15 cellular contexts compared by ENCODE assay signal in genomic region chr21:39185157-39185556, GRCh38. TPM values are rescaled to one million over a fixed set of nuclear protein-coding genes. Genes with fewer than 3 reads are reported as not detected.
DNase-seq lines count a peak whose midpoint lies in the region; ATAC-seq, FAIRE-seq and TF ChIP-seq lines count a peak whose summit lies in the region.
"Had no signal": no experiment of that assay in that cellular context is flagged by ENCODE, and none has a peak within 500 bp of the region (broad histone marks: within the 10 kb centered on the region; RNA-seq: fewer than 3 reads in every experiment).

No MANE protein-coding gene starts in this region.

- no peak for TF ChIP-seq POLR2A in GM12878 (IDR thresholded peaks at IDR 0.05; ENCODE audit: low read depth, low read length)

- BruUV-seq in GM12878 (replicated peaks; lab: Mats Ljungman, UMichigan): no TSS peak

- TF ChIP-seq RAD21 in GM12878 (IDR thresholded peaks at IDR 0.05; ENCODE audit: insufficient read depth, low read depth, low read length): no peak

- H3K27me3 ChIP-seq in Karpas-422 (ENCODE audit: low read length) (no peaks in the 10 kb centered on the region), GM12878 (replicated peaks in 1 of 2; ENCODE audit: control insufficient read depth in 2 of 2, insufficient read depth in 2 of 2, low read length in 1 of 2) (no peaks in the 10 kb centered on the region)
- H3K27me3 ChIP-seq: uterus had no signal

- H3K9ac ChIP-seq in Karpas-422 (ENCODE audit: low read length) (peak overlapping the region; percentile 92), GM12878 (ENCODE audit: control insufficient read depth, insufficient read depth, low read length) (peak overlapping the region; percentile 94; the same call in 1 of the 2 replicates)

- no peak for ATAC-seq in activated T-cell treated with anti-CD3 and anti-CD28 coated beads, Interleukin-2, amount 50 U/mL, for 72 hours (replicated peaks in 1 of 2)
- ATAC-seq in GM12878 (no peak), HG03457 (IDR thresholded peaks at IDR 0.05; ENCODE audit: unreplicated experiment) (no peak)
- ATAC-seq: effector memory CD8-positive, alpha-beta T cell had no signal

- H3K36me3 Mint-ChIP-seq in activated T-cell treated with anti-CD3 and anti-CD28 coated beads, Interleukin-2, amount 50 U/mL, for 72 hours (ENCODE audit: insufficient read depth in 2 of 2): peaks cover 7 to 9% of the 10 kb centered on the region in 2 donors
- peaks cover 2% of the 10 kb centered on the region for H3K36me3 Mint-ChIP-seq in neural crest cell (ENCODE audit: low read depth)

- CTCF ChIA-PET in GM12878 (lab: Yijun Ruan, JAX): interaction anchor here (0.7 kb wide), 1 partner anchor 203 kb away, joined by 3 read pairs; no protein-coding TSS in a partner anchor

- H2AFZ ChIP-seq in Karpas-422 (ENCODE audit: low read length) (no peak overlapping the region), GM12878 (ENCODE audit: control insufficient read depth, low read depth, low read length) (no peak overlapping the region)

- peak overlapping the region; percentile 11 to 99 for H3K4me3 Mint-ChIP-seq in activated T-cell treated with anti-CD3 and anti-CD28 coated beads, Interleukin-2, amount 50 U/mL, for 72 hours
- H3K4me3 Mint-ChIP-seq in neural crest cell: peak overlapping the region; percentile 97

- H3K27ac ChIP-seq in Karpas-422 (ENCODE audit: low read length) (peak overlapping the region; percentile 87), GM12878 (ENCODE audit: control insufficient read depth, insufficient read depth) (peak overlapping the region; percentile 4; the same call in 1 of the 2 replicates)

- peaks cover 11% of the 10 kb centered on the region; the same call in 1 of the 2 replicates for H3K36me3 ChIP-seq in Karpas-422 (ENCODE audit: insufficient read depth, low read length)
- no peaks in the 10 kb centered on the region for H3K36me3 ChIP-seq in GM12878 (ENCODE audit: control insufficient read depth in 2 of 2, insufficient read depth in 2 of 2, low read length in 1 of 2)
- H3K36me3 ChIP-seq: uterus had no signal

- H3K27ac Mint-ChIP-seq in activated T-cell treated with anti-CD3 and anti-CD28 coated beads, Interleukin-2, amount 50 U/mL, for 72 hours: peak overlapping the region; percentile 96
- no peak overlapping the region for H3K27ac Mint-ChIP-seq in neural crest cell (ENCODE audit: unreplicated experiment)

- no peak for DNase-seq in activated T-cell treated with anti-CD3 and anti-CD28 coated beads, Interleukin-2, amount 50 U/mL, for 72 hours
- no peak for DNase-seq in activated T-cell treated with anti-CD3 and anti-CD28 coated beads for 4 hours
- DNase-seq in Karpas-422: no peak
- DNase-seq in GM12878 (ENCODE audit: low read depth, low spot score): no peak
- DNase-seq in neural crest cell (ENCODE audit: low read depth, low spot score): no peak
- no peak for DNase-seq in NCI-H1694 treated with DMSO at 0.1 percent for 48 hours (lab: John Stamatoyannopoulos, UW)
- DNase-seq in NCI-H1417 (lab: John Stamatoyannopoulos, UW): no peak
- DNase-seq: activated CD8-positive, alpha-beta memory T cell treated with anti-CD3 and anti-CD28 coated beads, Interleukin-2, amount 50 U/mL, for 4 hours; activated naive CD8-positive, alpha-beta T cell treated with anti-CD3 and anti-CD28 coated beads, Interleukin-2, amount 10 ng/mL, durations not matched to agents 7 days and 5 days; central memory CD4-positive, alpha-beta T cell; effector memory CD8-positive, alpha-beta T cell; NCI-H146; stimulated activated CD4-positive, alpha-beta T cell treated with anti-CD3 and anti-CD28 coated beads, Interleukin-15, amount 100 ng/mL, for 24 hours; uterus had no signal

- TF ChIP-seq CTCF in GM12878 (IDR thresholded peaks at IDR 0.05 in 2 of 3, conservative IDR thresholded peaks at IDR 0.05 in 1 of 3; ENCODE audit: control insufficient read depth in 2 of 3, extremely low read depth in 1 of 3, insufficient read depth in 1 of 3, low read depth in 3 of 3, low read length in 3 of 3) (no peak), neural crest cell (conservative IDR thresholded peaks at IDR 0.05) (no peak)

- in situ Hi-C loops in GM12878 (cut with MboI): no loop called here

- H3K4me3 ChIP-seq in Karpas-422 (ENCODE audit: low read length) (peak overlapping the region; percentile 92), GM12878 (peak overlapping the region; percentile 95; the same call in 1 of the 2 replicates)

- H3K4me2 ChIP-seq in Karpas-422 (ENCODE audit: low read depth, low read length, poor library complexity, severe bottlenecking) (peak overlapping the region; percentile 81), GM12878 (ENCODE audit: control insufficient read depth, insufficient read depth) (peak overlapping the region; percentile 41)

- POLR2A ChIA-PET in GM12878 (lab: Charles Lee): interaction anchor here (0.6 kb wide), 2 partner anchors 59 to 64 kb away, joined by 3 to 5 read pairs; no protein-coding TSS in a partner anchor

- peaks cover 76% of the 10 kb centered on the region for H3K4me1 ChIP-seq in Karpas-422 (ENCODE audit: low read length)
- H3K4me1 ChIP-seq in GM12878 (ENCODE audit: control insufficient read depth, insufficient read depth, low read length): peaks cover 38% of the 10 kb centered on the region
- H3K4me1 ChIP-seq: uterus had no signal

- no peaks in the 10 kb centered on the region for H3K27me3 Mint-ChIP-seq in activated T-cell treated with anti-CD3 and anti-CD28 coated beads, Interleukin-2, amount 50 U/mL, for 72 hours (ENCODE audit: low read depth)
- H3K27me3 Mint-ChIP-seq in neural crest cell (ENCODE audit: low read depth): peaks cover 5% of the 10 kb centered on the region
- H3K27me3 Mint-ChIP-seq: activated naive CD8-positive, alpha-beta T cell treated with anti-CD3 and anti-CD28 coated beads, Interleukin-2, amount 10 ng/mL, durations not matched to agents 7 days and 5 days; effector memory CD8-positive, alpha-beta T cell had no signal

- peaks cover 56% of the 10 kb centered on the region for H3K79me2 ChIP-seq in Karpas-422 (ENCODE audit: low read length)
- peaks cover 33% of the 10 kb centered on the region for H3K79me2 ChIP-seq in GM12878 (ENCODE audit: control insufficient read depth, insufficient read depth, low read length)

- TF ChIP-seq EP300 in GM12878 (IDR thresholded peaks at IDR 0.05; ENCODE audit: borderline replicate concordance in 1 of 2, control insufficient read depth in 1 of 2, low read depth in 2 of 2, low read length in 2 of 2): no peak

- H3K9me3 ChIP-seq in Karpas-422 (ENCODE audit: low read length) (no peaks in the 10 kb centered on the region), GM12878 (replicated peaks; ENCODE audit: control insufficient read depth, insufficient read depth, low read length) (no peaks in the 10 kb centered on the region)
- H3K9me3 ChIP-seq: uterus had no signal

- no peak for FAIRE-seq in GM12878 (lab: Jason Lieb, UNC)

- no peaks in the 10 kb centered on the region for H4K20me1 ChIP-seq in Karpas-422 (ENCODE audit: insufficient read depth, low read depth, low read length)
- H4K20me1 ChIP-seq in GM12878 (ENCODE audit: control insufficient read depth, insufficient read depth): no peaks in the 10 kb centered on the region

- intact Hi-C loops in GM12878 (cut with micrococcal nuclease; ENCODE audit: unreplicated experiment): loop anchor here (10.0 kb wide), 1 partner anchor 260 kb away; the partner anchor contains the start of gene LCA5L

- no peaks in the 10 kb centered on the region for H3K9me2 ChIP-seq in Karpas-422 (replicated peaks; ENCODE audit: insufficient read depth, low read length)

- SMC1A ChIA-PET in GM12878 (lab: Charles Lee; ENCODE audit: uncharacterized antibody, unreplicated experiment): interaction anchor here (0.7 to 1.1 kb wide), 3 partner anchors 33 to 202 kb away, joined by 3 read pairs; no protein-coding TSS in a partner anchor

- 40% methylated on average over 2 of the region's 2 CpGs for WGBS in GM12878 (ENCODE audit: insufficient coverage, insufficient replicate concordance, low lambda C conversion rate, missing lambda C conversion rate)

- RAD21 ChIA-PET in GM12878 (lab: Charles Lee; ENCODE audit: unreplicated experiment): interaction anchor here (2.0 to 2.2 kb wide), 2 partner anchors 56 to 202 kb away, joined by 5 to 8 read pairs; no protein-coding TSS in a partner anchor

- peaks cover 80% of the 10 kb centered on the region for H3K4me1 Mint-ChIP-seq in activated T-cell treated with anti-CD3 and anti-CD28 coated beads, Interleukin-2, amount 50 U/mL, for 72 hours (ENCODE audit: low read depth)
- H3K4me1 Mint-ChIP-seq in neural crest cell: peaks cover 30% of the 10 kb centered on the region

- no peaks in the 10 kb centered on the region for H3K9me3 Mint-ChIP-seq in activated T-cell treated with anti-CD3 and anti-CD28 coated beads, Interleukin-2, amount 50 U/mL, for 72 hours
- H3K9me3 Mint-ChIP-seq in neural crest cell: no peaks in the 10 kb centered on the region
- H3K9me3 Mint-ChIP-seq: activated naive CD8-positive, alpha-beta T cell treated with anti-CD3 and anti-CD28 coated beads, Interleukin-2, amount 10 ng/mL, durations not matched to agents 7 days and 5 days; effector memory CD8-positive, alpha-beta T cell had no signal

RNA-seq across cellular contexts. Expression of gene PSMG1, which starts 1.9 kb away (rescaled TPM):
- 100 to 1,000 TPM in 1 of 2 donors, 10 to 100 TPM in 1; 98.7 to 113 TPM for total RNA-seq in activated T-cell treated with anti-CD3 and anti-CD28 coated beads, Interleukin-2, amount 50 U/mL, for 72 hours
- total RNA-seq in Karpas-422 (2014; rRNA removed; shearing (Covaris generic); ENCODE audit: low replicate concordance): 60.9 and 69.6 TPM in 2 replicates
- 20.9 and 21.5 TPM in 2 replicates for total RNA-seq in GM12878 (2013; cell fraction: nucleolus; rRNA removed)
- total RNA-seq in GM12878 (2014; rRNA removed) (111 and 125 TPM in 2 replicates), GM12878 (2014; rRNA removed; fragmentation: Illumina TruSeq; extraction: Trizol) (122 and 135 TPM in 2 replicates), GM12878 (2021) (95.2 and 99.3 TPM in 2 replicates), neural crest cell (71.2 and 76.4 TPM in 2 replicates)
- 32.3 TPM for polyA plus RNA-seq in GM12878 (2011; ENCODE audit: low read depth)
- polyA plus RNA-seq in GM12878 (2011; rRNA removed) (65.0 and 83.6 TPM in 2 replicates), GM12878 (2014; fragmentation: Illumina TruSeq; extraction: Trizol) (153 and 183 TPM in 2 replicates), GM12878 (2014; fragmentation: Nextera tagmentation; extraction: Ambion mirVana) (10 to 100 TPM; 21.3 to 79.8 TPM), GM12878 (2014; rRNA removed) (102 and 130 TPM in 2 replicates), GM12878 (2016; fragmentation: Nextera tagmentation; extraction: Ambion mirVana) (100 to 1,000 TPM; 241 to 248 TPM)
- polyA plus RNA-seq in GM12878 (2011; cell fraction: cytosol; rRNA removed): 41.4 and 50.4 TPM in 2 replicates
- 26.7 and 30.8 TPM in 2 replicates for polyA plus RNA-seq in GM12878 (2011; cell fraction: nucleus; rRNA removed)
- 51.1 and 59.9 TPM in 2 replicates for polyA plus RNA-seq in GM12878 (2012)
- 14.6 and 17.4 TPM in 2 replicates for polyA minus RNA-seq in GM12878 (2011; rRNA and poly(A)+ RNA removed)
- 11.4 and 14.5 TPM in 2 replicates for polyA minus RNA-seq in GM12878 (2011; cell fraction: cytosol; rRNA and poly(A)+ RNA removed)
- 7.4 and 11.7 TPM in 2 replicates for polyA minus RNA-seq in GM12878 (2011; cell fraction: nucleus; rRNA and poly(A)+ RNA removed)
